In genomic region chr2:85770786-85771409, GRCh38 we compare ENCODE assay signal across 2 cellular contexts.
TF ChIP-seq lines count a peak whose summit lies in the region.

No MANE protein-coding gene starts in this region.

TF ChIP-seq in SK-N-SH, 30 proteins besides CTCF, POLR2A, EP300 and RAD21:
- no peak for TF ChIP-seq SMC3 (IDR thresholded peaks at IDR 0.05; ENCODE audit: low read depth, low read length)
- TF ChIP-seq MAX (IDR thresholded peaks at IDR 0.05; ENCODE audit: low read depth): no peak
- TF ChIP-seq PBX3 (IDR thresholded peaks at IDR 0.05): no peak
- no peak for TF ChIP-seq REST (IDR thresholded peaks at IDR 0.05; ENCODE audit: low read depth, low read length)
- no peak for TF ChIP-seq NFIC (IDR thresholded peaks at IDR 0.05; ENCODE audit: borderline replicate concordance)
- TF ChIP-seq IRF3 (IDR thresholded peaks at IDR 0.05; ENCODE audit: low read depth, low read length): no peak
- no peak for TF ChIP-seq CHD2 (IDR thresholded peaks at IDR 0.05; ENCODE audit: low read length, partially characterized antibody)
- no peak for TF ChIP-seq SIN3A (IDR thresholded peaks at IDR 0.05; ENCODE audit: borderline replicate concordance, low read depth, low read length)
- TF ChIP-seq FOXJ3 (CRISPR knock-in tag; IDR thresholded peaks at IDR 0.05): no peak
- TF ChIP-seq GATA2 (CRISPR knock-in tag; IDR thresholded peaks at IDR 0.05): no peak
- no peak for TF ChIP-seq FOSL2 (IDR thresholded peaks at IDR 0.05; ENCODE audit: borderline replicate concordance, low read depth)
- no peak for TF ChIP-seq TEAD4 (IDR thresholded peaks at IDR 0.05; ENCODE audit: borderline replicate concordance, insufficient read depth)

TF ChIP-seq in SK-N-SH treated with all-trans-retinoic acid at 6 μM for 48 hours, 23 proteins besides CTCF, POLR2A, EP300 and RAD21:
- TF ChIP-seq PATZ1 (CRISPR knock-in tag; IDR thresholded peaks at IDR 0.05; ENCODE audit: borderline replicate concordance): no peak
- no peak for TF ChIP-seq ISL1 (CRISPR knock-in tag; IDR thresholded peaks at IDR 0.05)
- no peak for TF ChIP-seq ZFP3 (CRISPR knock-in tag; IDR thresholded peaks at IDR 0.05)
- TF ChIP-seq ZFP30 (CRISPR knock-in tag; IDR thresholded peaks at IDR 0.05): no peak
- no peak for TF ChIP-seq CSDC2 (CRISPR knock-in tag; IDR thresholded peaks at IDR 0.05)
- no peak for TF ChIP-seq POU6F1 (CRISPR knock-in tag; IDR thresholded peaks at IDR 0.05; ENCODE audit: borderline replicate concordance, low read depth)
- no peak for TF ChIP-seq SNAI2 (CRISPR knock-in tag; IDR thresholded peaks at IDR 0.05)
- no peak for TF ChIP-seq CREB5 (CRISPR knock-in tag; IDR thresholded peaks at IDR 0.05; ENCODE audit: low read depth)
- TF ChIP-seq GLIS3 (CRISPR knock-in tag; IDR thresholded peaks at IDR 0.05): no peak
- TF ChIP-seq ARNTL (CRISPR knock-in tag; IDR thresholded peaks at IDR 0.05; ENCODE audit: borderline replicate concordance, low read depth): no peak
- TF ChIP-seq ZNF565 (CRISPR knock-in tag; conservative IDR thresholded peaks at IDR 0.05; ENCODE audit: low read depth): no peak
- TF ChIP-seq BACH2 (CRISPR knock-in tag; IDR thresholded peaks at IDR 0.05; ENCODE audit: borderline replicate concordance): no peak
- no peak for TF ChIP-seq OSR1 (CRISPR knock-in tag; IDR thresholded peaks at IDR 0.05)
- TF ChIP-seq RARB (CRISPR knock-in tag; IDR thresholded peaks at IDR 0.05): no peak
- TF ChIP-seq ESRRG (CRISPR knock-in tag; IDR thresholded peaks at IDR 0.05): no peak
